In the genomic region with DNA sequence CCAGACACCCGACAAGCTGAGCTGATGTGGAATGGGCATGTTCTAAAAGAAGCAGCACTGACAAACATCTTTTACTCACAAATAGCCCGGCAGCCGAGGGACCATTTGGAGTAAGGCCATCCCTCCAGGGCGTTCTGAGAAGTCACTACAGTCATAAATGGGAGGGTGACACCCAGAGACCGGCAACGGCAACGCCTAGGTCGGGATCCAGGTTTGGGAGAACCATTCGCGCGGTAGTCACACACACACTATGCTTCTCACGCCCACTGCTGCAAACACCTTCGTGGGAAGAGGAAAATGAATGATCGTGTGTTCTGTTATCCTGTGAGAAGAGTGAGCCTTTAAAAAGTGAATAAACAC, we compare ENCODE assay signal across 10 cellular contexts. TPM values are rescaled to one million over a fixed set of nuclear protein-coding genes. Genes with fewer than 3 reads are reported as not detected.
DNase-seq lines count a peak whose midpoint lies in the region; ATAC-seq, FAIRE-seq and TF ChIP-seq lines count a peak whose summit lies in the region.
"Had no signal": no experiment of that assay in that cellular context is flagged by ENCODE, and none has a peak within 500 bp of the region (broad histone marks: within the 10 kb centered on the region; RNA-seq: fewer than 3 reads in every experiment).

No MANE protein-coding gene starts in this region.

- DNase-seq in GM23248 (peak; percentile 83), activated B cell treated with CpG ODN at 0.5 μM for 24 hours (no peak), hepatocyte (ENCODE audit: low spot score) (no peak), small intestine (peak; percentile 57), COLO829 (ENCODE audit: low spot score) (no peak)
- DNase-seq in activated CD4-positive, CD25-positive, alpha-beta regulatory T cell (lab: John Stamatoyannopoulos, UW), result no peak
- DNase-seq: activated naive CD4-positive, alpha-beta T cell treated with anti-CD3 and anti-CD28 coated beads, Interleukin-2, amount 10 ng/mL, durations not matched to agents 7 days and 5 days; T-helper 9 cell had no signal

- H2AFZ ChIP-seq in GM23248 (peak overlapping the region; percentile 6; the same call in 1 of the 2 replicates), hepatocyte (no peak overlapping the region)

- TF ChIP-seq CTCF in activated B cell treated with CpG ODN at 0.5 μM for 24 hours (IDR thresholded peaks at IDR 0.05), result no peak
- no peak for TF ChIP-seq CTCF in hepatocyte (IDR thresholded peaks at IDR 0.05; ENCODE audit: poor library complexity)

- H3K4me3 Mint-ChIP-seq in activated B cell treated with CpG ODN at 0.5 μM for 24 hours, result peak overlapping the region; percentile 75
- H3K4me3 Mint-ChIP-seq: activated naive CD4-positive, alpha-beta T cell treated with anti-CD3 and anti-CD28 coated beads, Interleukin-2, amount 10 ng/mL, durations not matched to agents 7 days and 5 days had no signal

- H3K4me1 Mint-ChIP-seq in activated B cell treated with CpG ODN at 0.5 μM for 24 hours, result peaks cover 91% of the 10 kb centered on the region
- H3K4me1 Mint-ChIP-seq: activated naive CD4-positive, alpha-beta T cell treated with anti-CD3 and anti-CD28 coated beads, Interleukin-2, amount 10 ng/mL, durations not matched to agents 7 days and 5 days had no signal

- no peaks in the 10 kb centered on the region for H3K9me3 Mint-ChIP-seq in activated B cell treated with CpG ODN at 0.5 μM for 24 hours

- H3K9ac ChIP-seq in GM23248, result peak overlapping the region; percentile 80

- H3K27me3 Mint-ChIP-seq in activated B cell treated with CpG ODN at 0.5 μM for 24 hours, result no peaks in the 10 kb centered on the region

- 5 to 7% methylated on average over 14 of the region's 14 CpGs for WGBS in GM23248 (ENCODE audit: low coverage in 1 of 2, low lambda C conversion rate in 2 of 2, missing lambda C conversion rate in 2 of 2), 2 experiments
- WGBS in hepatocyte (ENCODE audit: low lambda C conversion rate, missing lambda C conversion rate), result 68% methylated on average over 14 of the region's 14 CpGs
- 19 to 48% (median 26%) methylated on average over 14 of the region's 14 CpGs for WGBS in small intestine, 3 donors

- H3K9me3 ChIP-seq in GM23248 (ENCODE audit: low read depth) (no peaks in the 10 kb centered on the region), hepatocyte (ENCODE audit: low read depth) (no peaks in the 10 kb centered on the region), small intestine (ENCODE audit: control insufficient read depth, low read depth) (peaks cover 2% of the 10 kb centered on the region)

- intact Hi-C loops in activated B cell treated with CpG ODN at 0.5 μM for 24 hours (cut with micrococcal nuclease), result loop anchor here (10.0 kb wide), 1 partner anchor 513 kb away; a partner anchor contains a TSS

- no peaks in the 10 kb centered on the region for H4K20me1 ChIP-seq in GM23248 (ENCODE audit: insufficient read depth)
- no peaks in the 10 kb centered on the region for H4K20me1 ChIP-seq in hepatocyte (ENCODE audit: insufficient read depth, poor library complexity, severe bottlenecking)

- H3K27ac ChIP-seq in GM23248, result peak overlapping the region; percentile 92
- peak overlapping the region; percentile 100 for H3K27ac ChIP-seq in hepatocyte
- peak overlapping the region; percentile 45 to 73 for H3K27ac ChIP-seq in small intestine (ENCODE audit: low read depth in 1 of 2, low read length in 1 of 2)

- H3K79me2 ChIP-seq in GM23248 (ENCODE audit: insufficient read depth) (peaks cover 66% of the 10 kb centered on the region), hepatocyte (peaks cover 78% of the 10 kb centered on the region)

- POLR2A ChIA-PET in activated B cell treated with CpG ODN at 0.5 μM for 24 hours (lab: Charles Lee), result interaction anchor here (0.9 to 1.9 kb wide), 3 partner anchors 8 to 91 kb away, joined by 3 to 6 read pairs (median 3); a partner anchor contains a TSS

- no peaks in the 10 kb centered on the region for H3K36me3 ChIP-seq in GM23248 (ENCODE audit: low read depth)
- H3K36me3 ChIP-seq in hepatocyte (replicated peaks; ENCODE audit: insufficient read depth, low read depth), result no peaks in the 10 kb centered on the region
- no peaks in the 10 kb centered on the region for H3K36me3 ChIP-seq in small intestine (ENCODE audit: control insufficient read depth in 2 of 2, insufficient read depth in 2 of 2, low read length in 2 of 2)

- peaks cover 57% of the 10 kb centered on the region for H3F3A ChIP-seq in GM23248 (ENCODE audit: insufficient read depth)

- peaks cover 5% of the 10 kb centered on the region for H3K36me3 Mint-ChIP-seq in activated B cell treated with CpG ODN at 0.5 μM for 24 hours (ENCODE audit: low read depth)
- H3K36me3 Mint-ChIP-seq: activated naive CD4-positive, alpha-beta T cell treated with anti-CD3 and anti-CD28 coated beads, Interleukin-2, amount 10 ng/mL, durations not matched to agents 7 days and 5 days had no signal

- ATAC-seq in activated B cell treated with CpG ODN at 0.5 μM for 24 hours (ENCODE audit: low read depth) (no peak), GM21529 (IDR thresholded peaks at IDR 0.05; ENCODE audit: unreplicated experiment) (no peak), GM19467 (IDR thresholded peaks at IDR 0.05; ENCODE audit: unreplicated experiment) (no peak)

- H3K27ac Mint-ChIP-seq in activated B cell treated with CpG ODN at 0.5 μM for 24 hours, result peak overlapping the region; percentile 87
- H3K27ac Mint-ChIP-seq: activated naive CD4-positive, alpha-beta T cell treated with anti-CD3 and anti-CD28 coated beads, Interleukin-2, amount 10 ng/mL, durations not matched to agents 7 days and 5 days had no signal

- FAIRE-seq in small intestine (lab: Jason Lieb, UNC), result no peak

- H3K4me3 ChIP-seq in GM23248, result peak overlapping the region; percentile 34
- H3K4me3 ChIP-seq in hepatocyte, result no peak overlapping the region
- H3K4me3 ChIP-seq in small intestine (ENCODE audit: low read depth in 1 of 2, low read length in 2 of 2), result no peak overlapping the region

- no peaks in the 10 kb centered on the region for H3K9me2 ChIP-seq in GM23248 (ENCODE audit: insufficient read depth)
- no peaks in the 10 kb centered on the region for H3K9me2 ChIP-seq in hepatocyte (replicated peaks; ENCODE audit: insufficient read depth)

- H3K4me1 ChIP-seq in GM23248 (ENCODE audit: insufficient read depth), result peaks cover 52% of the 10 kb centered on the region
- peaks cover 73% of the 10 kb centered on the region for H3K4me1 ChIP-seq in hepatocyte (ENCODE audit: insufficient read depth)
- H3K4me1 ChIP-seq in small intestine (ENCODE audit: control insufficient read depth in 2 of 2, insufficient read depth in 1 of 2, low read depth in 1 of 2, low read length in 1 of 2), result peaks cover 8 to 27% of the 10 kb centered on the region in 2 donors

- no peaks in the 10 kb centered on the region for H3K27me3 ChIP-seq in GM23248 (replicated peaks; ENCODE audit: insufficient read depth)
- no peaks in the 10 kb centered on the region for H3K27me3 ChIP-seq in hepatocyte
- H3K27me3 ChIP-seq in small intestine (ENCODE audit: control insufficient read depth in 2 of 2, insufficient read depth in 2 of 2, low read length in 2 of 2), result no peaks in the 10 kb centered on the region

- CTCF ChIA-PET in activated B cell treated with CpG ODN at 0.5 μM for 24 hours (lab: Charles Lee), result no interaction called here

- H3K4me2 ChIP-seq in GM23248 (ENCODE audit: unreplicated experiment) (peak overlapping the region; percentile 76), hepatocyte (peak overlapping the region; percentile 64)

- in situ Hi-C loops in GM23248 (cut with MboI), result no loop called here

RNA-seq across cellular contexts. Expression of a gene that starts 9.8 kb away (rescaled TPM):
- 47.0 and 48.1 TPM in 2 replicates for total RNA-seq in GM23248 (2014; rRNA removed; shearing (Covaris generic))
- polyA plus RNA-seq in GM23248 (2016; fragmentation: Nextera tagmentation; extraction: Ambion mirVana) (17.2 and 18.6 TPM in 2 replicates), hepatocyte (30.0 and 30.7 TPM in 2 replicates), small intestine (10 to 100 TPM; 17.2 to 29.7 (median 24.9) TPM)
- total RNA-seq in activated B cell treated with CpG ODN at 0.5 μM for 24 hours (29.4 and 30.3 TPM in 2 replicates), hepatocyte (64.5 and 73.3 TPM in 2 replicates)

Comparison
In these comparisons a context has a peak if more than half of its experiments do, and no peak if none do; other contexts are left out.
1. DNase-seq: peak in GM23248 (single experiment) and small intestine (single experiment); none in activated B cell treated with CpG ODN at 0.5 μM for 24 hours (single experiment), hepatocyte (single experiment), activated CD4-positive, CD25-positive, alpha-beta regulatory T cell (0 of 4) and COLO829 (single experiment).
2. Peak in every context shown above with its lines, with median percentiles within 50 percentile points of each other: H3K27ac ChIP-seq.